In the genomic region with DNA sequence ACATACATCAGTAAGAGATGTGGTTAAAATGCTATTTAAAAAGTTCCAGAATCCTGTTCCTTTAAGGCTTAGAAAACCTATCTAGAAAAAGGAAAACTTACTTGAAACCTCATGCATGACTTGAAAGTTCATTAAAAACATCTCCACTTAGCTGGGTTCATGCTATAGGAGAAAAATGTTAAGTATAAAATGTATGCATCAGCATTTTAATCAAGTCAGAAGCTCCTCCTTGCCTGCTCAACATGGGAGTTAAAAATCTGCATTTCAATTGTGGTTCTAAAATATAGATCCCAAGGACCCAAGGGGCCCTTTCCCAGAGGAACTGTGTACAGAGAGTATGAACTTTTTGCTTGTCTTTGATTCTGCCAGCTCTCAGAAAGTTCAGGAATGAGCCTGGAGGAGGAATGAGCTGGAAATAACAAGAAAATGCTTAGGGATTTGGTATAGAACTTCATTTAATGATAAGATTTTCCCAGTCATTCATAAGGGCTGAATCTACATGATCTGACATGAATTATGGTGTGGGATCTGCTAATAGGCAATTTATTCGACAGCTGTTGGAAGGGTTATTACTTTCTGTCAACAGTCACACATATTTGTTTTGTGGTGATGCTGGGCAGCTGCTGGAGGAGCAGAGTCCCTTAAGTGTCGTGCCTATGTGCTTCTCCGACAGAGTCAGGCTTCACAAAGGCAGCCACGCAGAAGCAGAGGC, we compare ENCODE assay signal across 19 cellular contexts.
DNase-seq lines count a peak whose midpoint lies in the region; ATAC-seq lines count a peak whose summit lies in the region.
"Had no signal": no experiment of that assay in that cellular context is flagged by ENCODE, and none has a peak within 500 bp of the region (broad histone marks: within the 10 kb centered on the region; RNA-seq: fewer than 3 reads in every experiment).

No MANE protein-coding gene starts in this region.

- H3K4me1 ChIP-seq in mesodermal cell (ENCODE audit: control insufficient read depth, insufficient read depth, low read length, poor library complexity, severe bottlenecking): no peaks in the 10 kb centered on the region
- H3K4me1 ChIP-seq: tibial artery had no signal

- no peak overlapping the region for H3K4me3 Mint-ChIP-seq in activated CD8-positive, alpha-beta T cell treated with anti-CD3 and anti-CD28 coated beads, Interleukin-2, amount 10 ng/mL, durations not matched to agents 7 days and 5 days
- H3K4me3 Mint-ChIP-seq: activated CD8-positive, alpha-beta T cell treated with anti-CD3 and anti-CD28 coated beads for 36 hours; activated T-helper 1 cell treated with anti-CD3 and anti-CD28 coated beads, Interleukin-12 subunit alpha, Interleukin-12 subunit beta, Interleukin-2, Interleukin-4 antibody, amounts not matched to agents 30 ng/mL and 10 ng/mL and 1 ng/mL, durations not matched to agents 14 hours and 24 hours and 36 hours; IgD-negative memory B cell; naive B cell; T-helper 17 cell had no signal

- no peak for ATAC-seq in activated CD8-positive, alpha-beta T cell treated with anti-CD3 and anti-CD28 coated beads, Interleukin-2, amount 10 ng/mL, durations not matched to agents 7 days and 5 days
- ATAC-seq in HG03432 (IDR thresholded peaks at IDR 0.05; ENCODE audit: unreplicated experiment): no peak
- ATAC-seq: activated CD8-positive, alpha-beta T cell treated with anti-CD3 and anti-CD28 coated beads for 36 hours; esophagus mucosa; Right ventricle myocardium inferior; T-helper 17 cell had no signal

- peak overlapping the region; percentile 46 for H3K27ac ChIP-seq in mesodermal cell (ENCODE audit: low read depth, low read length, severe bottlenecking)
- H3K27ac ChIP-seq: GM23248, tibial artery, WERI-Rb-1 had no signal

- H3K4me1 Mint-ChIP-seq in activated CD8-positive, alpha-beta T cell treated with anti-CD3 and anti-CD28 coated beads, Interleukin-2, amount 10 ng/mL, durations not matched to agents 7 days and 5 days (ENCODE audit: low read depth): no peaks in the 10 kb centered on the region

- H3K27ac Mint-ChIP-seq in activated CD8-positive, alpha-beta T cell treated with anti-CD3 and anti-CD28 coated beads, Interleukin-2, amount 10 ng/mL, durations not matched to agents 7 days and 5 days: no peak overlapping the region
- H3K27ac Mint-ChIP-seq: activated CD8-positive, alpha-beta T cell treated with anti-CD3 and anti-CD28 coated beads for 36 hours; activated T-helper 1 cell treated with anti-CD3 and anti-CD28 coated beads, Interleukin-12 subunit alpha, Interleukin-12 subunit beta, Interleukin-2, Interleukin-4 antibody, amounts not matched to agents 30 ng/mL and 10 ng/mL and 1 ng/mL, durations not matched to agents 14 hours and 24 hours and 36 hours; IgD-negative memory B cell; naive B cell; T-helper 17 cell had no signal

- CTCF ChIA-PET in activated CD8-positive, alpha-beta T cell treated with anti-CD3 and anti-CD28 coated beads, Interleukin-2, amount 10 ng/mL, durations not matched to agents 7 days and 5 days (lab: Charles Lee): no interaction called here

- POLR2A ChIA-PET in activated CD8-positive, alpha-beta T cell treated with anti-CD3 and anti-CD28 coated beads, Interleukin-2, amount 10 ng/mL, durations not matched to agents 7 days and 5 days (lab: Charles Lee): no interaction called here

- DNase-seq in DMS153 treated with DMSO at 0.1 percent for 48 hours (lab: John Stamatoyannopoulos, UW; ENCODE audit: unreplicated experiment): peak; percentile 45
- DNase-seq in NCI-H1105 treated with DMSO at 0.1 percent for 48 hours (lab: John Stamatoyannopoulos, UW): peak; percentile 94
- DNase-seq in NCI-H524 treated with DMSO at 0.1 percent for 48 hours (lab: John Stamatoyannopoulos, UW): peak; percentile 2
- no peak for DNase-seq in activated CD8-positive, alpha-beta T cell treated with anti-CD3 and anti-CD28 coated beads, Interleukin-2, amount 10 ng/mL, durations not matched to agents 7 days and 5 days
- DNase-seq in posterior cingulate gyrus: no peak
- no peak for DNase-seq in stimulated activated naive CD4-positive, alpha-beta T cell treated with Interleukin-2 at 50 U/mL for 16 hours (lab: John Stamatoyannopoulos, UW)
- DNase-seq: activated CD8-positive, alpha-beta T cell treated with anti-CD3 and anti-CD28 coated beads for 36 hours; DMS 273 treated with DMSO at 0.1 percent for 48 hours; GM23248; naive B cell; T-helper 17 cell; tibial artery; WERI-Rb-1 had no signal

- intact Hi-C loops in posterior cingulate gyrus (cut with DNase I): no loop called here

- H3K9me3 ChIP-seq in mesodermal cell (ENCODE audit: control insufficient read depth, low read length): no peaks in the 10 kb centered on the region
- H3K9me3 ChIP-seq: tibial artery had no signal

- H3K36me3 ChIP-seq in mesodermal cell (ENCODE audit: control insufficient read depth, insufficient read depth, low read length): no peaks in the 10 kb centered on the region
- H3K36me3 ChIP-seq: tibial artery, WERI-Rb-1 had no signal

- no peaks in the 10 kb centered on the region for H3K36me3 Mint-ChIP-seq in activated CD8-positive, alpha-beta T cell treated with anti-CD3 and anti-CD28 coated beads, Interleukin-2, amount 10 ng/mL, durations not matched to agents 7 days and 5 days (ENCODE audit: low read depth)

- H3K9me3 Mint-ChIP-seq in activated CD8-positive, alpha-beta T cell treated with anti-CD3 and anti-CD28 coated beads, Interleukin-2, amount 10 ng/mL, durations not matched to agents 7 days and 5 days (ENCODE audit: insufficient read depth): no peaks in the 10 kb centered on the region
- H3K9me3 Mint-ChIP-seq: IgD-negative memory B cell had no signal

- no CpG with 5 or more reads among the region's 4 CpGs for WGBS in mesodermal cell (ENCODE audit: insufficient coverage in 2 of 2), 2 experiments

- H3K27me3 Mint-ChIP-seq in activated CD8-positive, alpha-beta T cell treated with anti-CD3 and anti-CD28 coated beads, Interleukin-2, amount 10 ng/mL, durations not matched to agents 7 days and 5 days (ENCODE audit: low read depth): peaks cover 3% of the 10 kb centered on the region
- H3K27me3 Mint-ChIP-seq: IgD-negative memory B cell, T-helper 17 cell had no signal

- H3K4me3 ChIP-seq in mesodermal cell (ENCODE audit: extremely low read depth, insufficient read depth, low read length, poor library complexity, severe bottlenecking): no peak overlapping the region
- H3K4me3 ChIP-seq: GM23248, tibial artery had no signal

Comparison
In these comparisons a context has a peak if more than half of its experiments do, and no peak if none do; other contexts are left out.
1. DNase-seq: peak in DMS153 treated with DMSO at 0.1 percent for 48 hours (single experiment), NCI-H1105 treated with DMSO at 0.1 percent for 48 hours (single experiment) and NCI-H524 treated with DMSO at 0.1 percent for 48 hours (single experiment); none in activated CD8-positive, alpha-beta T cell treated with anti-CD3 and anti-CD28 coated beads, Interleukin-2, amount 10 ng/mL, durations not matched to agents 7 days and 5 days (single experiment), posterior cingulate gyrus (0 of 10) and stimulated activated naive CD4-positive, alpha-beta T cell treated with Interleukin-2 at 50 U/mL for 16 hours (single experiment).